17 cellular contexts compared by ENCODE assay signal in the genomic region with DNA sequence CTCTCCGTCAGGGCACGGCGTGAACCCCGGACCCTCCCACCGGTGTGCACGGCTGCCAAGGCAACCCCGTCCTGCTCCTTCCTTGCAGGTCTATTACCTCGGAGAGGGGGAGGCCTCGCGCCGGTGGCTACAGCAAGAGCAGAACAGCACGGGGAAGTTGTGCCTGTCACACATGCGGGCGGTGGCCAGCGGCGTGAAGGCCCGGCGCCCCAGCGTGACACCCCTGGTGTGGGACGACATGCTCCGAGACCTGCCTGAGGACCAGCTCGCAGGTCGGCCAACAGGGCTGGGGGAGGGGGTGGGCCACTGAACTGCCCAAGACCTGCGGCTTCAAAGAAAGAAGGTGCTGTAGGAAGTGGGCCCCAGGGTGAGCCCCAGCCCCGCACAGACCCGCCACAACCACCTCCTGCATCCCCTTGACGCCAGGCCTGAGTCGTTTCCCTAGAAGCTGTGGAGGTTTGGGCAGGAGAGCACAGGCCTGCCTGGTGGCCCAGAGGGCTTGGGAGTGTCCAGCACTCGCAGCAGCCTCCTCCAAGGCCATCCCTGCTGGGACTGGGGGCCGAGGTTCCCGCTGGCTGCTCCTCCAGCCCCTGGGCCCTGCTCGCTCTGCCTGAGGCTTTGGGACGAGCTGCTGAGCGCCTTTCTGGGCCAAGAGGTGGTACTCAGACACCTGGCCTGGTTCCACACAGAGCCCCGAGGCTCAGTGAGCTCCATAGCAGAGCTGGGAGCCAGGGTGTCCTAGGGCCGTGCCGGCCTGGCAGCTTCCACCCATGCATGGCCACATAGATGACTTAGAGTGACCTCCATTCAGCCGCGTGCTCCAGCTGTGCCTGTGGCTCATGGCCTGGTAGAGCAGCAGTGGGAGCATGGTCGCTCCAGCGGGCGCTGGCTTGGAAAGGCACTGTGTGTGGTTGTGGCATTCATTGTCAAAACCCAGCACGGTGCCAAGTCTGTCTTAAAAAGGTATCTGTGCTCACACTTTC. TPM values are rescaled to one million over a fixed set of nuclear protein-coding genes. Genes with fewer than 3 reads are reported as not detected.
DNase-seq lines count a peak whose midpoint lies in the region; ATAC-seq and TF ChIP-seq lines count a peak whose summit lies in the region.
"Had no signal": no experiment of that assay in that cellular context is flagged by ENCODE, and none has a peak within 500 bp of the region (broad histone marks: within the 10 kb centered on the region; RNA-seq: fewer than 3 reads in every experiment).

No MANE protein-coding gene starts in this region.

- no peaks in the 10 kb centered on the region for H3K9me3 ChIP-seq in Panc1 (ENCODE audit: control insufficient read depth, insufficient read depth, low read depth, low read length)
- H3K9me3 ChIP-seq in prostate gland = no peaks in the 10 kb centered on the region
- H3K9me3 ChIP-seq: heart right ventricle had no signal

- H3K27me3 ChIP-seq in Panc1 (ENCODE audit: control insufficient read depth, insufficient read depth, low read length) (no peaks in the 10 kb centered on the region), prostate gland (replicated peaks; ENCODE audit: insufficient read depth) (no peaks in the 10 kb centered on the region)
- H3K27me3 ChIP-seq: heart right ventricle had no signal

- in situ Hi-C loops in Panc1 (cut with HindIII; ENCODE audit: low pct_unique_long_range_greater_than_20kb, low sequenced_read_pairs) = no loop called here

- ATAC-seq in Panc1 = 0 out of 2 replicates have a peak, but pooled peaks have one; percentile 2
- ATAC-seq: activated naive CD4-positive, alpha-beta T cell treated with anti-CD3 and anti-CD28 coated beads, Interleukin-2, amount 50 U/mL, for 72 hours; heart right ventricle; Right ventricle myocardium inferior had no signal

- POLR2A ChIA-PET in Panc1 (lab: Charles Lee) = no interaction called here

- peaks cover 7% of the 10 kb centered on the region for H3K4me1 Mint-ChIP-seq in T-helper 2 cell treated with Interferon-gamma antibody and Interleukin-4, amounts not matched to agents 5 μg/mL and 100 μg/mL, for 36 hours (ENCODE audit: low read depth)

- H3K27ac ChIP-seq in Panc1 (ENCODE audit: low read length) (no peak overlapping the region), prostate gland (no peak overlapping the region)
- H3K27ac ChIP-seq: heart right ventricle, parathyroid adenoma, skin epidermis had no signal

- CTCF ChIA-PET in Panc1 (lab: Charles Lee) = no interaction called here

- H3K4me3 Mint-ChIP-seq in T-helper 2 cell treated with Interferon-gamma antibody and Interleukin-4, amounts not matched to agents 5 μg/mL and 100 μg/mL, for 36 hours = no peak overlapping the region

- no peaks in the 10 kb centered on the region for H3K36me3 ChIP-seq in Panc1 (ENCODE audit: control insufficient read depth, insufficient read depth, low read length)
- H3K36me3 ChIP-seq in prostate gland = no peaks in the 10 kb centered on the region

- H3K4me1 ChIP-seq in Panc1 (ENCODE audit: control insufficient read depth, insufficient read depth, low read length) (no peaks in the 10 kb centered on the region; the same call in 1 of the 2 replicates), prostate gland (replicated peaks) (no peaks in the 10 kb centered on the region)

- no peaks in the 10 kb centered on the region for H3K27me3 Mint-ChIP-seq in T-helper 2 cell treated with Interferon-gamma antibody and Interleukin-4, amounts not matched to agents 5 μg/mL and 100 μg/mL, for 36 hours (ENCODE audit: low read depth)

- no peak for TF ChIP-seq POLR2A in prostate gland (IDR thresholded peaks at IDR 0.05)

- 82% methylated on average over 36 of the region's 43 CpGs for WGBS in prostate gland

- DNase-seq in Panc1 (ENCODE audit: low read depth, low spot score) (no peak), left kidney (ENCODE audit: low read depth, low spot score) (peak; percentile 80), prostate gland (ENCODE audit: low spot score) (no peak), activated gamma-delta T cell treated with Interleukin-2 at 50 U/mL for 16 hours (no peak)
- no peak for DNase-seq in T-helper 2 cell treated with Interferon-gamma antibody and Interleukin-4, amounts not matched to agents 5 μg/mL and 100 μg/mL, for 36 hours (ENCODE audit: low spot score)
- DNase-seq: activated CD4-positive, alpha-beta T cell treated with anti-CD3 and anti-CD28 coated beads, Interleukin-2, amount 50 U/mL, for 48 hours; activated T-cell treated with anti-CD3 and anti-CD28 coated beads, Interleukin-2, amount 50 U/mL, for 48 hours; heart right ventricle; mammary epithelial cell; NCI-H1105; NCI-H510A treated with DMSO at 0.1 percent for 48 hours; stimulated activated CD4-positive, alpha-beta T cell treated with anti-CD3 and anti-CD28 coated beads, Interleukin-4, amount 100 ng/mL, for 1 hour; substantia nigra had no signal

- no peak overlapping the region for H3K27ac Mint-ChIP-seq in T-helper 2 cell treated with Interferon-gamma antibody and Interleukin-4, amounts not matched to agents 5 μg/mL and 100 μg/mL, for 36 hours

- no peak for TF ChIP-seq CTCF in Panc1 (IDR thresholded peaks at IDR 0.05)
- TF ChIP-seq CTCF in prostate gland (IDR thresholded peaks at IDR 0.05) = no peak

- no TSS peak for BruUV-seq in Panc1 (replicated peaks; lab: Mats Ljungman, UMichigan)

- no peak overlapping the region for H3K4me3 ChIP-seq in Panc1 (ENCODE audit: low read depth in 2 of 2, low read length in 2 of 2)
- no peak overlapping the region for H3K4me3 ChIP-seq in prostate gland
- H3K4me3 ChIP-seq: heart right ventricle, skin epidermis had no signal

- intact Hi-C loops in Panc1 (cut with micrococcal nuclease; ENCODE audit: unreplicated experiment) = no loop called here
- intact Hi-C loops in prostate gland (cut with DNase I) = no loop called here

- no peaks in the 10 kb centered on the region for H3K9me3 Mint-ChIP-seq in T-helper 2 cell treated with Interferon-gamma antibody and Interleukin-4, amounts not matched to agents 5 μg/mL and 100 μg/mL, for 36 hours
- H3K9me3 Mint-ChIP-seq: activated naive CD4-positive, alpha-beta T cell treated with anti-CD3 and anti-CD28 coated beads, Interleukin-2, amount 50 U/mL, for 72 hours had no signal

- H3K36me3 Mint-ChIP-seq in T-helper 2 cell treated with Interferon-gamma antibody and Interleukin-4, amounts not matched to agents 5 μg/mL and 100 μg/mL, for 36 hours (ENCODE audit: low read depth) = peaks cover 10% of the 10 kb centered on the region
- H3K36me3 Mint-ChIP-seq: activated naive CD4-positive, alpha-beta T cell treated with anti-CD3 and anti-CD28 coated beads, Interleukin-2, amount 50 U/mL, for 72 hours had no signal

RNA-seq across cellular contexts. Expression of a gene that starts 14.7 kb away (rescaled TPM):
- total RNA-seq in Panc1 (2021; ENCODE audit: unreplicated experiment) = 174 TPM
- 161 TPM for polyA plus RNA-seq in Panc1 (2012; ENCODE audit: insufficient read length)
- total RNA-seq in prostate gland = 10 to 100 TPM; 74.3 to 81.8 TPM

RNA-seq across cellular contexts. Expression of a gene that starts 17.5 kb away (rescaled TPM):
- total RNA-seq in Panc1 (2021; ENCODE audit: unreplicated experiment) (53.9 TPM), prostate gland (10 to 100 TPM; 41.0 to 65.8 TPM)
- polyA plus RNA-seq in Panc1 (2012; ENCODE audit: insufficient read length) = 76.1 TPM

RNA-seq across cellular contexts. Expression of a gene that starts 17.7 kb away (rescaled TPM):
- total RNA-seq in Panc1 (2021; ENCODE audit: unreplicated experiment) = 25.6 TPM
- 34.0 TPM for polyA plus RNA-seq in Panc1 (2012; ENCODE audit: insufficient read length)
- 100 to 1,000 TPM in 1 of 2 donors, 10 to 100 TPM in 1; 76.1 to 145 TPM for total RNA-seq in prostate gland

RNA-seq across cellular contexts. Expression of a gene that starts 22.6 kb away (rescaled TPM):
- 60.9 TPM for total RNA-seq in Panc1 (2021; ENCODE audit: unreplicated experiment)
- polyA plus RNA-seq in Panc1 (2012; ENCODE audit: insufficient read length) = 89.6 TPM
- 10 to 100 TPM; 38.4 to 68.1 TPM for total RNA-seq in prostate gland
